1 cellular context compared by ENCODE assay signal in genomic region chr13:22877421-22877820, GRCh38.
TF ChIP-seq lines count a peak whose summit lies in the region.

No MANE protein-coding gene starts in this region.

TF ChIP-seq in K562, 482 proteins besides CTCF, POLR2A, EP300 and RAD21:
- TF ChIP-seq MGA (IDR thresholded peaks at IDR 0.05) (no peak), CBX3 (IDR thresholded peaks at IDR 0.05; ENCODE audit: borderline replicate concordance in 1 of 2, low read length in 2 of 2) (no peak), ZNF146 (CRISPR knock-in tag; IDR thresholded peaks at IDR 0.05; ENCODE audit: unreplicated experiment) (peak; percentile 92), RBM25 (IDR thresholded peaks at IDR 0.05; ENCODE audit: low read depth, low read length, severe bottlenecking) (peak; percentile 77)
